18 cellular contexts compared by ENCODE assay signal in the genomic region with DNA sequence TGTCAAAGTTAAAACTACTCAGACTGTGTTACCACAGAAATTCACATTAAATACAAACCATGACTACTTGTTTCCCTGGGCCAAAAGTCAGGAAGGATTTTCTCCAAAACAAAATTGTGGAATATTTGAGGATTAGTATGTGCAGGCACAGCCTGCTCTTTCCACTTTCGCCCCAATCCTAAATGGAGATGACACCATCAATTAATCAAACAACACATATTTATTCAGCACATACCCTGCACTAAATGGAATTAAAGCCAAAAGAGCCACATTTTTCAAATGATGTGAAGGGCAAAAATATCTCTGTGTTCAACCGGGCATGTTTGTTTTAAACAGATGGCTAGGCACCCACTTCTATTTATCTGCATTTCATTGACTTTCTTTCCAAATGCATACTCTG.
A peak's percentile ranks its signal among the peaks of the same experiment; 100 is the strongest.
DNase-seq lines count a peak whose midpoint lies in the region; ATAC-seq and TF ChIP-seq lines count a peak whose summit lies in the region.
"Had no signal": no experiment of that assay in that cellular context is flagged by ENCODE, and none has a peak within 500 bp of the region (broad histone marks: within the 10 kb centered on the region; RNA-seq: fewer than 3 reads in every experiment).

No MANE protein-coding gene starts in this region.

- no peak overlapping the region for H3K4me3 Mint-ChIP-seq in osteocyte (ENCODE audit: unreplicated experiment)
- H3K4me3 Mint-ChIP-seq in natural killer cell treated with Interleukin-12 subunit alpha and Interleukin-12 subunit beta and Interleukin-15 and Interleukin-18, amount 100 ng/mL, for 72 hours: no peak overlapping the region
- H3K4me3 Mint-ChIP-seq: B cell had no signal

- H2BK15ac ChIP-seq in IMR-90 (ENCODE audit: low read depth, low read length): no peak overlapping the region

- H3K9me3 ChIP-seq in IMR-90 (ENCODE audit: control insufficient read depth, insufficient read depth, low read length): no peaks in the 10 kb centered on the region
- H3K9me3 ChIP-seq in fibroblast of lung (ENCODE audit: control insufficient read depth, insufficient read depth, low read depth, low read length): no peaks in the 10 kb centered on the region
- H3K9me3 ChIP-seq in colonic mucosa: no peaks in the 10 kb centered on the region
- H3K9me3 ChIP-seq in sigmoid colon: no peaks in the 10 kb centered on the region

- dilution Hi-C loops in IMR-90 (cut with HindIII; ENCODE audit: low sequenced_read_pairs, unreplicated experiment): no loop called here

- no CpG with 5 or more reads among the region's 2 CpGs for WGBS in IMR-90 (ENCODE audit: extremely low coverage in 2 of 2, insufficient read length in 1 of 2), 2 experiments
- WGBS in sigmoid colon, 2 donors: 73 to 81% methylated on average over 2 of the region's 2 CpGs

- H3K27me3 ChIP-seq in IMR-90 (ENCODE audit: control insufficient read depth, insufficient read depth, low read length) (no peaks in the 10 kb centered on the region), fibroblast of lung (ENCODE audit: control insufficient read depth, insufficient read depth, low read length) (no peaks in the 10 kb centered on the region), colonic mucosa (no peaks in the 10 kb centered on the region), sigmoid colon (no peaks in the 10 kb centered on the region)

- no TSS peak for BruUV-seq in IMR-90 (replicated peaks; lab: Mats Ljungman, UMichigan)

- ATAC-seq in IMR-90 (ENCODE audit: low read depth): peak; percentile 27; the same call in 1 of the 2 replicates
- ATAC-seq in SK-N-SH treated with all-trans-retinoic acid at 6 μM for 48 hours: peak; percentile 65
- ATAC-seq in natural killer cell treated with Interleukin-12 subunit alpha and Interleukin-12 subunit beta and Interleukin-15 and Interleukin-18, amount 100 ng/mL, for 72 hours: no peak
- ATAC-seq: HCT116, K562, PC-3 had no signal

- peaks cover 6% of the 10 kb centered on the region for H3K4me1 ChIP-seq in IMR-90 (ENCODE audit: control insufficient read depth, insufficient read depth, low read length)
- no peaks in the 10 kb centered on the region for H3K4me1 ChIP-seq in fibroblast of lung (ENCODE audit: control insufficient read depth, extremely low read depth, insufficient read depth, low read length)
- H3K4me1 ChIP-seq in colonic mucosa: no peaks in the 10 kb centered on the region
- H3K4me1 ChIP-seq in sigmoid colon: peaks cover 0 to 6% (median 3%) of the 10 kb centered on the region in 4 donors

- no peak overlapping the region for H4K91ac ChIP-seq in IMR-90 (ENCODE audit: insufficient read depth, low read depth, low read length)

- H2AFZ ChIP-seq in IMR-90 (replicated peaks; ENCODE audit: low read length, poor library complexity) (no peak overlapping the region), fibroblast of lung (ENCODE audit: low read length) (no peak overlapping the region)

- no peak overlapping the region for H3K23ac ChIP-seq in IMR-90 (ENCODE audit: low read depth, low read length)

- no peak overlapping the region for H3K4ac ChIP-seq in IMR-90 (ENCODE audit: low read depth, low read length)

- H3K27me3 Mint-ChIP-seq in osteocyte (ENCODE audit: unreplicated experiment): no peaks in the 10 kb centered on the region
- no peaks in the 10 kb centered on the region for H3K27me3 Mint-ChIP-seq in natural killer cell treated with Interleukin-12 subunit alpha and Interleukin-12 subunit beta and Interleukin-15 and Interleukin-18, amount 100 ng/mL, for 72 hours
- H3K27me3 Mint-ChIP-seq: B cell had no signal

- no peak for TF ChIP-seq EP300 in sigmoid colon (IDR thresholded peaks at IDR 0.05)

- H3K4me2 ChIP-seq in IMR-90 (ENCODE audit: low read depth, low read length) (no peak overlapping the region), fibroblast of lung (ENCODE audit: extremely low read depth, insufficient read depth, low read length) (no peak overlapping the region)

- no peak overlapping the region for H3K9ac ChIP-seq in IMR-90 (ENCODE audit: low read depth, low read length)
- H3K9ac ChIP-seq in fibroblast of lung (ENCODE audit: insufficient read depth, low read length): no peak overlapping the region
- no peak overlapping the region for H3K9ac ChIP-seq in colonic mucosa (ENCODE audit: low read depth in 2 of 2, low read length in 2 of 2)

- no peak overlapping the region for H2BK5ac ChIP-seq in IMR-90 (ENCODE audit: low read depth, low read length, poor library complexity, severe bottlenecking)

- H4K5ac ChIP-seq in IMR-90 (ENCODE audit: low read depth, low read length): no peak overlapping the region

- no peak overlapping the region for H4K8ac ChIP-seq in IMR-90 (ENCODE audit: low read depth in 2 of 2, low read length in 2 of 2)

- no peak for TF ChIP-seq CTCF in IMR-90 (conservative IDR thresholded peaks at IDR 0.05; ENCODE audit: low read depth, low read length)
- no peak for TF ChIP-seq CTCF in fibroblast of lung (conservative IDR thresholded peaks at IDR 0.05 in 1 of 2, IDR thresholded peaks at IDR 0.05 in 1 of 2; ENCODE audit: low read depth in 1 of 2, low read length in 2 of 2)
- TF ChIP-seq CTCF in osteocyte (IDR thresholded peaks at IDR 0.05): no peak
- TF ChIP-seq CTCF in colonic mucosa (IDR thresholded peaks at IDR 0.05): no peak
- TF ChIP-seq CTCF in sigmoid colon (IDR thresholded peaks at IDR 0.05): no peak

- H3K36me3 ChIP-seq in IMR-90 (ENCODE audit: control insufficient read depth, insufficient read depth, low read length): no peaks in the 10 kb centered on the region
- no peaks in the 10 kb centered on the region for H3K36me3 ChIP-seq in fibroblast of lung (ENCODE audit: control insufficient read depth, insufficient read depth, low read length)
- no peaks in the 10 kb centered on the region for H3K36me3 ChIP-seq in colonic mucosa
- no peaks in the 10 kb centered on the region for H3K36me3 ChIP-seq in sigmoid colon

- no peak overlapping the region for H3K27ac ChIP-seq in IMR-90 (ENCODE audit: insufficient read depth, low read length)
- no peak overlapping the region for H3K27ac ChIP-seq in fibroblast of lung (ENCODE audit: insufficient read depth, low read length)
- no peak overlapping the region for H3K27ac ChIP-seq in colonic mucosa
- H3K27ac ChIP-seq in sigmoid colon: peak overlapping the region in 1 of 4 donors; percentile 13
- H3K27ac ChIP-seq: RWPE1 had no signal

- POLR2A ChIA-PET in IMR-90 (lab: Charles Lee; ENCODE audit: unreplicated experiment): no interaction called here

- in situ Hi-C loops in IMR-90 (cut with MboI; ENCODE audit: low sequenced_read_pairs): no loop called here

- peaks cover 14% of the 10 kb centered on the region for H3K9me3 Mint-ChIP-seq in osteocyte (ENCODE audit: unreplicated experiment)
- peaks cover 2% of the 10 kb centered on the region for H3K9me3 Mint-ChIP-seq in natural killer cell treated with Interleukin-12 subunit alpha and Interleukin-12 subunit beta and Interleukin-15 and Interleukin-18, amount 100 ng/mL, for 72 hours

- DNase-seq in IMR-90: no peak
- DNase-seq in fibroblast of lung (ENCODE audit: low read depth in 2 of 2): peak; percentile 49 to 73
- DNase-seq in osteocyte (ENCODE audit: extremely low spot score, unreplicated experiment): no peak
- DNase-seq in colonic mucosa: no peak
- DNase-seq in natural killer cell treated with Interleukin-12 subunit alpha and Interleukin-12 subunit beta and Interleukin-15 and Interleukin-18, amount 100 ng/mL, for 72 hours (ENCODE audit: low spot score): no peak
- no peak for DNase-seq in sigmoid colon
- DNase-seq: ACHN, DMS79 treated with DMSO at 0.1 percent for 48 hours, GOT3, NCI-H1105, NCI-H2107, PC-3, SIG-M5 had no signal

- no peak for TF ChIP-seq POLR2A in IMR-90 (IDR thresholded peaks at IDR 0.05; ENCODE audit: low read depth, low read length)
- no peak for TF ChIP-seq POLR2A in sigmoid colon (IDR thresholded peaks at IDR 0.05)

- H3K36me3 Mint-ChIP-seq in osteocyte (ENCODE audit: unreplicated experiment): peaks cover 8% of the 10 kb centered on the region
- no peaks in the 10 kb centered on the region for H3K36me3 Mint-ChIP-seq in natural killer cell treated with Interleukin-12 subunit alpha and Interleukin-12 subunit beta and Interleukin-15 and Interleukin-18, amount 100 ng/mL, for 72 hours

- no peak overlapping the region for H3K14ac ChIP-seq in IMR-90 (replicated peaks; ENCODE audit: low read depth, low read length)

- intact Hi-C loops in IMR-90 (cut with micrococcal nuclease) (no loop called here), colonic mucosa (cut with DNase I) (no loop called here), sigmoid colon (cut with DNase I) (no loop called here)

- H3K4me3 ChIP-seq in IMR-90 (ENCODE audit: insufficient read depth, low read depth, low read length): no peak overlapping the region
- no peak overlapping the region for H3K4me3 ChIP-seq in fibroblast of lung (replicated peaks in 1 of 4; ENCODE audit: control extremely low read depth in 1 of 4, insufficient read depth in 1 of 4, low read depth in 3 of 4, low read length in 4 of 4)
- no peak overlapping the region for H3K4me3 ChIP-seq in colonic mucosa
- no peak overlapping the region for H3K4me3 ChIP-seq in sigmoid colon
- H3K4me3 ChIP-seq: K562 had no signal

- H4K20me1 ChIP-seq in IMR-90 (ENCODE audit: insufficient read depth, low read length) (no peaks in the 10 kb centered on the region), fibroblast of lung (ENCODE audit: control insufficient read depth, extremely low read depth, insufficient read depth, low read length) (no peaks in the 10 kb centered on the region)

- no peak overlapping the region for H3K56ac ChIP-seq in IMR-90 (ENCODE audit: extremely low read depth, insufficient read depth, low read length)

- H3K79me1 ChIP-seq in IMR-90 (ENCODE audit: low read depth in 1 of 2, low read length in 2 of 2): no peaks in the 10 kb centered on the region

- CTCF ChIA-PET in IMR-90 (lab: Yijun Ruan, JAX): no interaction called here

- H3K27ac Mint-ChIP-seq in osteocyte (ENCODE audit: unreplicated experiment): peak overlapping the region; percentile 71
- no peak overlapping the region for H3K27ac Mint-ChIP-seq in natural killer cell treated with Interleukin-12 subunit alpha and Interleukin-12 subunit beta and Interleukin-15 and Interleukin-18, amount 100 ng/mL, for 72 hours
- H3K27ac Mint-ChIP-seq: B cell had no signal

- no peaks in the 10 kb centered on the region for H3K79me2 ChIP-seq in fibroblast of lung (ENCODE audit: control insufficient read depth, insufficient read depth, low read length)

- no peaks in the 10 kb centered on the region for H3K9me1 ChIP-seq in IMR-90 (ENCODE audit: insufficient read depth, low read length)

- no peak overlapping the region for H2AK5ac ChIP-seq in IMR-90 (ENCODE audit: low read depth, low read length)

- no peak overlapping the region for H3K18ac ChIP-seq in IMR-90 (ENCODE audit: low read depth, low read length)

- no peak overlapping the region for H2BK20ac ChIP-seq in IMR-90 (ENCODE audit: low read depth, low read length)

- no peak overlapping the region for H2AK9ac ChIP-seq in IMR-90 (replicated peaks; ENCODE audit: low read depth, low read length, poor library complexity)

- H3K4me1 Mint-ChIP-seq in osteocyte (ENCODE audit: unreplicated experiment): peaks cover 46% of the 10 kb centered on the region
- no peaks in the 10 kb centered on the region for H3K4me1 Mint-ChIP-seq in natural killer cell treated with Interleukin-12 subunit alpha and Interleukin-12 subunit beta and Interleukin-15 and Interleukin-18, amount 100 ng/mL, for 72 hours (ENCODE audit: low read depth in 2 of 2)
- H3K4me1 Mint-ChIP-seq: B cell had no signal

- no peak for TF ChIP-seq RAD21 in IMR-90 (IDR thresholded peaks at IDR 0.05; ENCODE audit: low read length)

- H2BK120ac ChIP-seq in IMR-90 (ENCODE audit: low read depth, low read length): no peak overlapping the region

Comparison
In these comparisons a context has a peak if more than half of its experiments do, and no peak if none do; other contexts are left out.
1. ATAC-seq: peak in IMR-90 (single experiment) and SK-N-SH treated with all-trans-retinoic acid at 6 μM for 48 hours (single experiment); none in natural killer cell treated with Interleukin-12 subunit alpha and Interleukin-12 subunit beta and Interleukin-15 and Interleukin-18, amount 100 ng/mL, for 72 hours (0 of 2).
2. DNase-seq: peak in fibroblast of lung (2 of 2); none in IMR-90 (single experiment), osteocyte (single experiment), colonic mucosa (single experiment), natural killer cell treated with Interleukin-12 subunit alpha and Interleukin-12 subunit beta and Interleukin-15 and Interleukin-18, amount 100 ng/mL, for 72 hours (single experiment) and sigmoid colon (single experiment).